Comparison of ENCODE assay signal across 8 cellular contexts in genomic region chr14:60251877-60252276, GRCh38. TPM values are rescaled to one million over a fixed set of nuclear protein-coding genes. Genes with fewer than 3 reads are reported as not detected.
DNase-seq lines count a peak whose midpoint lies in the region; ATAC-seq and TF ChIP-seq lines count a peak whose summit lies in the region.
"Had no signal": no experiment of that assay in that cellular context is flagged by ENCODE, and none has a peak within 500 bp of the region (broad histone marks: within the 10 kb centered on the region; RNA-seq: fewer than 3 reads in every experiment).

No MANE protein-coding gene starts in this region.

- H4K20me1 ChIP-seq in OCI-LY7 (ENCODE audit: insufficient read depth, low read length), result peaks cover 30% of the 10 kb centered on the region; the same call in 1 of the 2 replicates

- DNase-seq in OCI-LY7 (ENCODE audit: low spot score) (no peak), epithelial cell of esophagus (ENCODE audit: low read depth) (no peak), progenitor cell of endocrine pancreas (ENCODE audit: low spot score, unreplicated experiment) (no peak), foreskin melanocyte (no peak), NCI-H2029 (lab: John Stamatoyannopoulos, UW) (no peak)
- DNase-seq: uterus had no signal

- no peaks in the 10 kb centered on the region for H3K9me2 ChIP-seq in OCI-LY7 (ENCODE audit: insufficient read depth, low read length)

- peaks cover 2% of the 10 kb centered on the region for H3K36me3 Mint-ChIP-seq in progenitor cell of endocrine pancreas (ENCODE audit: insufficient read depth)

- peak overlapping the region; percentile 92 for H3K4me2 ChIP-seq in OCI-LY7 (ENCODE audit: low read length)

- POLR2A ChIA-PET in OCI-LY7 (lab: Charles Lee), result interaction anchor here (0.6 to 8.9 kb wide), 9 partner anchors 9 to 576 kb away, joined by 3 to 115 read pairs (median 7); no protein-coding TSS in a partner anchor

- BruUV-seq in OCI-LY7 (replicated peaks; lab: Mats Ljungman, UMichigan), result TSS peak; percentile 39

- peaks cover 50% of the 10 kb centered on the region for H3K36me3 ChIP-seq in OCI-LY7 (ENCODE audit: insufficient read depth, low read length)
- H3K36me3 ChIP-seq: uterus had no signal

- no peak for ATAC-seq in HG03039 (IDR thresholded peaks at IDR 0.05; ENCODE audit: unreplicated experiment)

- no peaks in the 10 kb centered on the region for H3K9me3 Mint-ChIP-seq in progenitor cell of endocrine pancreas (ENCODE audit: low read depth)

- TF ChIP-seq CTCF in OCI-LY7 (conservative IDR thresholded peaks at IDR 0.05; ENCODE audit: low read length) (no peak), epithelial cell of esophagus (IDR thresholded peaks at IDR 0.05; ENCODE audit: insufficient read depth, low read depth, low read length, missing control alignments) (no peak), progenitor cell of endocrine pancreas (IDR thresholded peaks at IDR 0.05; ENCODE audit: unreplicated experiment) (no peak)

- H2AFZ ChIP-seq in OCI-LY7 (ENCODE audit: low read length), result no peak overlapping the region

- peak overlapping the region; percentile 100; the same call in 1 of the 2 replicates for H3K4me3 ChIP-seq in GM08714 (ENCODE audit: low read length)
- peak overlapping the region; percentile 87 for H3K4me3 ChIP-seq in OCI-LY7 (ENCODE audit: low read depth, low read length, poor library complexity, severe bottlenecking)
- H3K4me3 ChIP-seq in epithelial cell of esophagus (ENCODE audit: low read length), result peak overlapping the region; percentile 3

- CTCF ChIA-PET in OCI-LY7 (lab: Charles Lee; ENCODE audit: unreplicated experiment), result interaction anchor here (0.8 kb wide), 1 partner anchor 76 kb away, joined by 3 read pairs; no protein-coding TSS in a partner anchor

- intact Hi-C loops in OCI-LY7 (cut with micrococcal nuclease; ENCODE audit: unreplicated experiment), result loop anchor here (5.0 kb wide), 1 partner anchor 310 kb away; no protein-coding TSS in a partner anchor

- peak overlapping the region; percentile 50 for H3K27ac Mint-ChIP-seq in progenitor cell of endocrine pancreas

- H3K27me3 Mint-ChIP-seq in progenitor cell of endocrine pancreas, result no peaks in the 10 kb centered on the region

- peak overlapping the region; percentile 80 for H3K4me3 Mint-ChIP-seq in progenitor cell of endocrine pancreas (ENCODE audit: low read depth)

- H3K4me1 ChIP-seq in OCI-LY7 (ENCODE audit: insufficient read depth, low read length, poor library complexity, severe bottlenecking), result peaks cover 48% of the 10 kb centered on the region

- peak overlapping the region; percentile 92 for H3K27ac ChIP-seq in OCI-LY7 (ENCODE audit: low read depth, low read length, poor library complexity, severe bottlenecking)

- H3K9me3 ChIP-seq in OCI-LY7 (ENCODE audit: low read length), result 0 out of 2 replicates have a peak, but pooled peaks cover 7% of the 10 kb centered on the region
- H3K9me3 ChIP-seq: uterus had no signal

- H3K79me2 ChIP-seq in OCI-LY7 (ENCODE audit: insufficient read depth, low read depth, low read length), result peaks cover 71% of the 10 kb centered on the region

- H3K4me1 Mint-ChIP-seq in progenitor cell of endocrine pancreas (ENCODE audit: low read depth), result peaks cover 34% of the 10 kb centered on the region

RNA-seq across cellular contexts. Expression of gene PPM1A, which starts 2.9 kb away (rescaled TPM):
- total RNA-seq in OCI-LY7 (2014; rRNA removed; shearing (Covaris generic)), result 25.4 and 28.8 TPM in 2 replicates
- total RNA-seq in OCI-LY7 (2022), result 75.1 and 81.0 TPM in 2 replicates
- total RNA-seq in progenitor cell of endocrine pancreas, result 43.1 and 46.3 TPM in 2 replicates

Comparison
In these comparisons a context has a peak if more than half of its experiments do, and no peak if none do; other contexts are left out.
1. H3K4me3 ChIP-seq: peak in every context shown above with its lines; median percentile 100 in GM08714; 87 in OCI-LY7; 3 in epithelial cell of esophagus.